Comparison of ENCODE assay signal across 15 cellular contexts in the genomic region with DNA sequence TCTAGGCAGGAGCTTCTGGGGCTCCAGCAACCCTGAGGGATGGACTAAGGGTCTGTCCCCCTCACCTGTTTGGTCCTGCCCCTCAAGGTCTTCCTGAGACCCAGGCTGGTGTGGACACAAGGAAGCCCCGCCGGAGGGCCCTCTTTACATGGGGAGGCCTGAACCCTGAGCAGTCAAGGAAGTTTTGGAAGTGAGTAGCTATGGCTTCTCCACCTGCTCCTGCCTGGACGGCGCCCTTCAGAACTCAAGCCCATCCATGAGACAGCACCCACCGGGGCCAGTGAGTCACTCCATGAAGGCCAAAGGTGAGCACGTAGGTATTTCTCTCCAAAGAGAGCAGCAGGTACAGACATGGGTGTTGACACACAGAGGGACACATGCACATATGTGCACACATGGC.
DNase-seq lines count a peak whose midpoint lies in the region; ATAC-seq and TF ChIP-seq lines count a peak whose summit lies in the region.
"Had no signal": no experiment of that assay in that cellular context is flagged by ENCODE, and none has a peak within 500 bp of the region (broad histone marks: within the 10 kb centered on the region; RNA-seq: fewer than 3 reads in every experiment).

No MANE protein-coding gene starts in this region.

- H3K4me3 Mint-ChIP-seq in endodermal cell = no peak overlapping the region
- H3K4me3 Mint-ChIP-seq in osteocyte (ENCODE audit: unreplicated experiment) = no peak overlapping the region
- no peak overlapping the region for H3K4me3 Mint-ChIP-seq in immature natural killer cell
- H3K4me3 Mint-ChIP-seq: CD8-positive, alpha-beta memory T cell; HFFc6 had no signal

- H3K36me3 Mint-ChIP-seq in endodermal cell (ENCODE audit: low read depth) (no peaks in the 10 kb centered on the region), osteocyte (ENCODE audit: unreplicated experiment) (no peaks in the 10 kb centered on the region), immature natural killer cell (no peaks in the 10 kb centered on the region)
- H3K36me3 Mint-ChIP-seq: CD8-positive, alpha-beta memory T cell had no signal

- H3K4me1 Mint-ChIP-seq in endodermal cell (no peaks in the 10 kb centered on the region), osteocyte (ENCODE audit: unreplicated experiment) (no peaks in the 10 kb centered on the region), immature natural killer cell (no peaks in the 10 kb centered on the region)

- H3K27me3 ChIP-seq in left ventricle myocardium inferior (ENCODE audit: low read depth) (peaks cover 5% of the 10 kb centered on the region), endodermal cell (ENCODE audit: control insufficient read depth, insufficient read depth, low read length, poor library complexity, severe bottlenecking) (no peaks in the 10 kb centered on the region), upper lobe of right lung (no peaks in the 10 kb centered on the region)

- H3K27me3 Mint-ChIP-seq in endodermal cell (ENCODE audit: insufficient read depth) (no peaks in the 10 kb centered on the region), osteocyte (ENCODE audit: unreplicated experiment) (peaks cover 2% of the 10 kb centered on the region), immature natural killer cell (ENCODE audit: low read depth in 3 of 3) (peaks cover 0 to 2% (median 0%) of the 10 kb centered on the region in 3 donors)
- H3K27me3 Mint-ChIP-seq: CD8-positive, alpha-beta memory T cell had no signal

- H3K9me3 Mint-ChIP-seq in endodermal cell (no peaks in the 10 kb centered on the region), osteocyte (ENCODE audit: unreplicated experiment) (no peaks in the 10 kb centered on the region), immature natural killer cell (no peaks in the 10 kb centered on the region)
- H3K9me3 Mint-ChIP-seq: CD8-positive, alpha-beta memory T cell had no signal

- no peak for ATAC-seq in left ventricle myocardium superior
- ATAC-seq in upper lobe of right lung = no peak

- H3K4me1 ChIP-seq in left ventricle myocardium inferior (peaks cover 20% of the 10 kb centered on the region), endodermal cell (ENCODE audit: control insufficient read depth, insufficient read depth, low read length) (no peaks in the 10 kb centered on the region), upper lobe of right lung (peaks cover 13% of the 10 kb centered on the region)

- intact Hi-C loops in left ventricle myocardium superior (cut with micrococcal nuclease) = no loop called here
- intact Hi-C loops in left ventricle myocardium inferior (cut with micrococcal nuclease) = no loop called here
- intact Hi-C loops in upper lobe of right lung (cut with DNase I) = no loop called here

- no peak overlapping the region for H3K27ac ChIP-seq in left ventricle myocardium inferior (replicated peaks)
- H3K27ac ChIP-seq in endodermal cell (ENCODE audit: low read depth, low read length) = no peak overlapping the region
- H3K27ac ChIP-seq in upper lobe of right lung = no peak overlapping the region
- H3K27ac ChIP-seq: KMS-11, RWPE1 had no signal

- 96 to 100% methylated on average over 6 of the region's 6 CpGs for WGBS in endodermal cell (ENCODE audit: insufficient coverage in 1 of 2, insufficient read length in 1 of 2), 2 experiments

- H3K27ac Mint-ChIP-seq in endodermal cell = no peak overlapping the region
- H3K27ac Mint-ChIP-seq in osteocyte (ENCODE audit: unreplicated experiment) = no peak overlapping the region
- H3K27ac Mint-ChIP-seq in immature natural killer cell = no peak overlapping the region
- H3K27ac Mint-ChIP-seq: CD8-positive, alpha-beta memory T cell; HFFc6 had no signal

- TF ChIP-seq CTCF in left ventricle myocardium inferior (IDR thresholded peaks at IDR 0.05; ENCODE audit: borderline replicate concordance) = no peak
- no peak for TF ChIP-seq CTCF in endodermal cell (conservative IDR thresholded peaks at IDR 0.05)
- no peak for TF ChIP-seq CTCF in osteocyte (IDR thresholded peaks at IDR 0.05)
- TF ChIP-seq CTCF in upper lobe of right lung (IDR thresholded peaks at IDR 0.05) = no peak

- no peaks in the 10 kb centered on the region for H3K36me3 ChIP-seq in left ventricle myocardium inferior
- H3K36me3 ChIP-seq in endodermal cell (ENCODE audit: control insufficient read depth, insufficient read depth, low read length) = no peaks in the 10 kb centered on the region
- H3K36me3 ChIP-seq in upper lobe of right lung = no peaks in the 10 kb centered on the region

- H3K9ac ChIP-seq in endodermal cell (ENCODE audit: extremely low read depth, low read length, poor library complexity, severe bottlenecking) = no peak overlapping the region
- H3K9ac ChIP-seq: KMS-11 had no signal

- H3K4me3 ChIP-seq in left ventricle myocardium inferior = no peak overlapping the region
- no peak overlapping the region for H3K4me3 ChIP-seq in endodermal cell (ENCODE audit: low read length)
- H3K4me3 ChIP-seq in upper lobe of right lung = no peak overlapping the region

- DNase-seq in left ventricle myocardium superior (peak; percentile 13), left ventricle myocardium inferior (no peak), endodermal cell (peak; percentile 42), osteocyte (ENCODE audit: extremely low spot score, unreplicated experiment) (peak; percentile 69), upper lobe of right lung (peak; percentile 50), NCI-H446 (lab: John Stamatoyannopoulos, UW) (no peak), immature natural killer cell (no peak)
- DNase-seq: GF-D8, HFFc6, NCI-H1092, NCI-H226, NCI-H69 had no signal

- no peaks in the 10 kb centered on the region for H3K9me3 ChIP-seq in left ventricle myocardium inferior (replicated peaks)
- no peaks in the 10 kb centered on the region for H3K9me3 ChIP-seq in endodermal cell (ENCODE audit: control insufficient read depth, low read length)
- no peaks in the 10 kb centered on the region for H3K9me3 ChIP-seq in upper lobe of right lung

Comparison
In these comparisons a context has a peak if more than half of its experiments do, and no peak if none do; other contexts are left out.
1. DNase-seq: peak in left ventricle myocardium superior (single experiment), endodermal cell (single experiment), osteocyte (single experiment) and upper lobe of right lung (single experiment); none in left ventricle myocardium inferior (single experiment), NCI-H446 (0 of 2) and immature natural killer cell (0 of 3).